Comparison of ENCODE assay signal across 40 cellular contexts in genomic region chr15:77588126-77588525, GRCh38. TPM values are rescaled to one million over a fixed set of nuclear protein-coding genes. Genes with fewer than 3 reads are reported as not detected.
"Had no signal": no experiment of that assay in that cellular context is flagged by ENCODE, and none has a peak within 500 bp of the region (broad histone marks: within the 10 kb centered on the region; RNA-seq: fewer than 3 reads in every experiment).

No MANE protein-coding gene starts in this region.

- ATAC-seq: activated naive CD4-positive, alpha-beta T cell treated with anti-CD3 and anti-CD28 coated beads, Interleukin-2, amount 50 U/mL, for 72 hours; activated naive CD8-positive, alpha-beta T cell treated with anti-CD3 and anti-CD28 coated beads, Interleukin-2, amount 50 U/mL, for 24 hours; activated T-cell treated with anti-CD3 and anti-CD28 coated beads, Interleukin-2, amount 50 U/mL, for 4 hours; activated T-cell treated with anti-CD3 and anti-CD28 coated beads, Interleukin-2, amount 50 U/mL, for 72 hours; activated T-helper 17 cell treated with anti-CD3 and anti-CD28 coated beads, Interleukin-2, amount 50 U/mL, for 72 hours; body of pancreas had no signal

- H3K9me3 ChIP-seq: adrenal gland, ascending aorta, body of pancreas, breast epithelium had no signal

- H3K4me1 ChIP-seq: adrenal gland, ascending aorta, breast epithelium had no signal

- H3K27me3 Mint-ChIP-seq: activated naive CD8-positive, alpha-beta T cell; activated naive CD8-positive, alpha-beta T cell treated with anti-CD3 and anti-CD28 coated beads for 36 hours; activated naive CD8-positive, alpha-beta T cell treated with anti-CD3 and anti-CD28 coated beads, Interleukin-2, amount 10 ng/mL, durations not matched to agents 7 days and 5 days had no signal

- H3K27me3 ChIP-seq: adrenal gland, ascending aorta, body of pancreas, brain microvascular endothelial cell, breast epithelium, cardiac muscle cell had no signal

- H3K9me3 Mint-ChIP-seq: activated naive CD4-positive, alpha-beta T cell treated with anti-CD3 and anti-CD28 coated beads for 36 hours; activated naive CD4-positive, alpha-beta T cell treated with anti-CD3 and anti-CD28 coated beads, Interleukin-2, amount 10 ng/mL, durations not matched to agents 7 days and 5 days; activated naive CD4-positive, alpha-beta T cell treated with anti-CD3 and anti-CD28 coated beads, Interleukin-2, amount 50 U/mL, for 24 hours; activated naive CD4-positive, alpha-beta T cell treated with anti-CD3 and anti-CD28 coated beads, Interleukin-2, amount 50 U/mL, for 72 hours; activated naive CD8-positive, alpha-beta T cell treated with anti-CD3 and anti-CD28 coated beads for 36 hours; activated naive CD8-positive, alpha-beta T cell treated with anti-CD3 and anti-CD28 coated beads, Interleukin-2, amount 10 ng/mL, durations not matched to agents 7 days and 5 days; activated naive CD8-positive, alpha-beta T cell treated with anti-CD3 and anti-CD28 coated beads, Interleukin-2, amount 50 U/mL, for 24 hours; activated T-cell treated with anti-CD3 and anti-CD28 coated beads, Interleukin-2, amount 50 U/mL, for 24 hours; activated T-cell treated with anti-CD3 and anti-CD28 coated beads, Interleukin-2, amount 50 U/mL, for 4 hours; activated T-cell treated with anti-CD3 and anti-CD28 coated beads, Interleukin-2, amount 50 U/mL, for 72 hours; activated T-helper 1 cell treated with anti-CD3 and anti-CD28 coated beads, Interleukin-12 subunit alpha, Interleukin-12 subunit beta, Interleukin-2, Interleukin-4 antibody, amounts not matched to agents 30 ng/mL and 10 ng/mL and 1 ng/mL, durations not matched to agents 14 hours and 24 hours and 36 hours; activated T-helper 17 cell treated with anti-CD3 and anti-CD28 coated beads, Interleukin-2, amount 50 U/mL, for 72 hours; activated T-helper 2 cell treated with anti-CD3 and anti-CD28 coated beads, Interferon-gamma antibody, Interleukin-2, Interleukin-4, amounts not matched to agents 10 μg/mL and 5 μg/mL and 100 μg/mL, durations not matched to agents 14 hours and 24 hours and 36 hours; central memory CD8-positive, alpha-beta T cell had no signal

- H3K4me3 ChIP-seq: adrenal gland, ascending aorta, body of pancreas, breast epithelium, cardiac muscle cell had no signal

- H3K27ac Mint-ChIP-seq: activated naive CD4-positive, alpha-beta T cell treated with anti-CD3 and anti-CD28 coated beads for 36 hours; activated naive CD4-positive, alpha-beta T cell treated with anti-CD3 and anti-CD28 coated beads, Interleukin-2, amount 10 ng/mL, durations not matched to agents 7 days and 5 days; activated naive CD4-positive, alpha-beta T cell treated with anti-CD3 and anti-CD28 coated beads, Interleukin-2, amount 50 U/mL, for 24 hours; activated naive CD4-positive, alpha-beta T cell treated with anti-CD3 and anti-CD28 coated beads, Interleukin-2, amount 50 U/mL, for 72 hours; activated naive CD8-positive, alpha-beta T cell; activated naive CD8-positive, alpha-beta T cell treated with anti-CD3 and anti-CD28 coated beads for 36 hours; activated naive CD8-positive, alpha-beta T cell treated with anti-CD3 and anti-CD28 coated beads, Interleukin-2, amount 10 ng/mL, durations not matched to agents 7 days and 5 days; activated naive CD8-positive, alpha-beta T cell treated with anti-CD3 and anti-CD28 coated beads, Interleukin-2, amount 50 U/mL, for 24 hours; activated T-cell treated with anti-CD3 and anti-CD28 coated beads, Interleukin-2, amount 50 U/mL, for 24 hours; activated T-cell treated with anti-CD3 and anti-CD28 coated beads, Interleukin-2, amount 50 U/mL, for 72 hours; activated T-helper 1 cell treated with anti-CD3 and anti-CD28 coated beads, Interleukin-12 subunit alpha, Interleukin-12 subunit beta, Interleukin-2, Interleukin-4 antibody, amounts not matched to agents 30 ng/mL and 10 ng/mL and 1 ng/mL, durations not matched to agents 14 hours and 24 hours and 36 hours; activated T-helper 17 cell treated with anti-CD3 and anti-CD28 coated beads, Interleukin-2, amount 50 U/mL, for 72 hours; activated T-helper 2 cell treated with anti-CD3 and anti-CD28 coated beads, Interferon-gamma antibody, Interleukin-2, Interleukin-4, amounts not matched to agents 10 μg/mL and 5 μg/mL and 100 μg/mL, durations not matched to agents 14 hours and 24 hours and 36 hours had no signal

- H3K4me3 Mint-ChIP-seq: activated naive CD4-positive, alpha-beta T cell treated with anti-CD3 and anti-CD28 coated beads for 36 hours; activated naive CD4-positive, alpha-beta T cell treated with anti-CD3 and anti-CD28 coated beads, Interleukin-2, amount 10 ng/mL, durations not matched to agents 7 days and 5 days; activated naive CD4-positive, alpha-beta T cell treated with anti-CD3 and anti-CD28 coated beads, Interleukin-2, amount 50 U/mL, for 24 hours; activated naive CD8-positive, alpha-beta T cell; activated naive CD8-positive, alpha-beta T cell treated with anti-CD3 and anti-CD28 coated beads for 36 hours; activated naive CD8-positive, alpha-beta T cell treated with anti-CD3 and anti-CD28 coated beads, Interleukin-2, amount 10 ng/mL, durations not matched to agents 7 days and 5 days; activated naive CD8-positive, alpha-beta T cell treated with anti-CD3 and anti-CD28 coated beads, Interleukin-2, amount 50 U/mL, for 24 hours; activated T-cell treated with anti-CD3 and anti-CD28 coated beads, Interleukin-2, amount 50 U/mL, for 24 hours; activated T-cell treated with anti-CD3 and anti-CD28 coated beads, Interleukin-2, amount 50 U/mL, for 4 hours; activated T-cell treated with anti-CD3 and anti-CD28 coated beads, Interleukin-2, amount 50 U/mL, for 72 hours; activated T-helper 1 cell treated with anti-CD3 and anti-CD28 coated beads, Interleukin-12 subunit alpha, Interleukin-12 subunit beta, Interleukin-2, Interleukin-4 antibody, amounts not matched to agents 30 ng/mL and 10 ng/mL and 1 ng/mL, durations not matched to agents 14 hours and 24 hours and 36 hours; activated T-helper 17 cell treated with anti-CD3 and anti-CD28 coated beads, Interleukin-2, amount 50 U/mL, for 72 hours; brain; central memory CD8-positive, alpha-beta T cell had no signal

- H3K36me3 ChIP-seq: adrenal gland, ascending aorta, brain microvascular endothelial cell, breast epithelium, cardiac muscle cell had no signal

- DNase-seq: activated effector memory CD4-positive, alpha-beta T cell treated with anti-CD3 and anti-CD28 coated beads, Interleukin-2, amount 50 U/mL, for 16 hours; activated effector memory CD4-positive, alpha-beta T cell treated with Interleukin-2 at 50 U/mL for 16 hours; activated gamma-delta T cell; activated gamma-delta T cell treated with Interleukin-2 at 50 U/mL for 16 hours; activated naive CD4-positive, alpha-beta T cell; activated naive CD4-positive, alpha-beta T cell treated with anti-CD3 and anti-CD28 coated beads for 36 hours; activated naive CD4-positive, alpha-beta T cell treated with anti-CD3 and anti-CD28 coated beads, Interleukin-2, amount 10 ng/mL, durations not matched to agents 7 days and 5 days; activated naive CD4-positive, alpha-beta T cell treated with anti-CD3 and anti-CD28 coated beads, Interleukin-2, amount 50 U/mL, for 16 hours; activated naive CD4-positive, alpha-beta T cell treated with Interleukin-2 at 50 U/mL for 16 hours; activated naive CD8-positive, alpha-beta T cell treated with anti-CD3 and anti-CD28 coated beads for 36 hours; activated naive CD8-positive, alpha-beta T cell treated with anti-CD3 and anti-CD28 coated beads, Interleukin-2, amount 10 ng/mL, durations not matched to agents 7 days and 5 days; activated naive CD8-positive, alpha-beta T cell treated with anti-CD3 and anti-CD28 coated beads, Interleukin-2, amount 50 U/mL, for 24 hours; activated T-cell treated with anti-CD3 and anti-CD28 coated beads, Interleukin-2, amount 50 U/mL, for 1 hour; activated T-cell treated with anti-CD3 and anti-CD28 coated beads, Interleukin-2, amount 50 U/mL, for 24 hours; activated T-cell treated with anti-CD3 and anti-CD28 coated beads, Interleukin-2, amount 50 U/mL, for 4 hours; activated T-cell treated with anti-CD3 and anti-CD28 coated beads, Interleukin-2, amount 50 U/mL, for 48 hours; activated T-cell treated with anti-CD3 and anti-CD28 coated beads, Interleukin-2, amount 50 U/mL, for 72 hours; adrenal gland; amniotic stem cell; amygdala; anterior cingulate cortex; aorta; body of pancreas; brain microvascular endothelial cell; caudate nucleus; central memory CD4-positive, alpha-beta T cell; cerebellar nuclear complex had no signal

- H3K4me1 Mint-ChIP-seq: activated naive CD4-positive, alpha-beta T cell treated with anti-CD3 and anti-CD28 coated beads, Interleukin-2, amount 10 ng/mL, durations not matched to agents 7 days and 5 days; activated naive CD4-positive, alpha-beta T cell treated with anti-CD3 and anti-CD28 coated beads, Interleukin-2, amount 50 U/mL, for 24 hours; activated naive CD8-positive, alpha-beta T cell treated with anti-CD3 and anti-CD28 coated beads for 36 hours; activated naive CD8-positive, alpha-beta T cell treated with anti-CD3 and anti-CD28 coated beads, Interleukin-2, amount 10 ng/mL, durations not matched to agents 7 days and 5 days; activated naive CD8-positive, alpha-beta T cell treated with anti-CD3 and anti-CD28 coated beads, Interleukin-2, amount 50 U/mL, for 24 hours; activated T-helper 17 cell treated with anti-CD3 and anti-CD28 coated beads, Interleukin-2, amount 50 U/mL, for 72 hours; central memory CD8-positive, alpha-beta T cell had no signal

- FAIRE-seq: astrocyte, bronchial epithelial cell had no signal

- H3K27ac ChIP-seq: adrenal gland, ascending aorta, body of pancreas, brain microvascular endothelial cell, breast epithelium, cardiac muscle cell had no signal

- H3K36me3 Mint-ChIP-seq: activated naive CD4-positive, alpha-beta T cell treated with anti-CD3 and anti-CD28 coated beads, Interleukin-2, amount 10 ng/mL, durations not matched to agents 7 days and 5 days; activated naive CD4-positive, alpha-beta T cell treated with anti-CD3 and anti-CD28 coated beads, Interleukin-2, amount 50 U/mL, for 24 hours; activated naive CD4-positive, alpha-beta T cell treated with anti-CD3 and anti-CD28 coated beads, Interleukin-2, amount 50 U/mL, for 72 hours; activated naive CD8-positive, alpha-beta T cell; activated naive CD8-positive, alpha-beta T cell treated with anti-CD3 and anti-CD28 coated beads for 36 hours; activated naive CD8-positive, alpha-beta T cell treated with anti-CD3 and anti-CD28 coated beads, Interleukin-2, amount 10 ng/mL, durations not matched to agents 7 days and 5 days; brain had no signal

RNA-seq across cellular contexts. Expression of gene LINGO1, which starts 44.6 kb away (rescaled TPM):
- total RNA-seq: activated naive CD4-positive, alpha-beta T cell treated with anti-CD3 and anti-CD28 coated beads for 36 hours; activated naive CD4-positive, alpha-beta T cell treated with anti-CD3 and anti-CD28 coated beads, Interleukin-2, amount 50 U/mL, for 72 hours; activated naive CD8-positive, alpha-beta T cell treated with anti-CD3 and anti-CD28 coated beads for 36 hours; activated naive CD8-positive, alpha-beta T cell treated with anti-CD3 and anti-CD28 coated beads, Interleukin-2, amount 10 ng/mL, durations not matched to agents 7 days and 5 days; activated T-cell treated with anti-CD3 and anti-CD28 coated beads, Interleukin-2, amount 50 U/mL, for 4 hours; activated T-helper 1 cell treated with anti-CD3 and anti-CD28 coated beads, Interleukin-12 subunit alpha, Interleukin-12 subunit beta, Interleukin-2, Interleukin-4 antibody, amounts not matched to agents 30 ng/mL and 10 ng/mL and 1 ng/mL, durations not matched to agents 14 hours and 24 hours and 36 hours; activated T-helper 17 cell treated with anti-CD3 and anti-CD28 coated beads, Interleukin-2, amount 50 U/mL, for 72 hours; activated T-helper 2 cell treated with anti-CD3 and anti-CD28 coated beads, Interferon-gamma antibody, Interleukin-2, Interleukin-4, amounts not matched to agents 10 μg/mL and 5 μg/mL and 100 μg/mL, durations not matched to agents 14 hours and 24 hours and 36 hours; bronchial epithelial cell had no signal
